Comparison of ENCODE assay signal across 11 cellular contexts in genomic region chr17:58693751-58694150, GRCh38. TPM values are rescaled to one million over a fixed set of nuclear protein-coding genes. Genes with fewer than 3 reads are reported as not detected.
A peak's percentile ranks its signal among the peaks of the same experiment; 100 is the strongest.
DNase-seq lines count a peak whose midpoint lies in the region; ATAC-seq and TF ChIP-seq lines count a peak whose summit lies in the region.
"Had no signal": no experiment of that assay in that cellular context is flagged by ENCODE, and none has a peak within 500 bp of the region (broad histone marks: within the 10 kb centered on the region; RNA-seq: fewer than 3 reads in every experiment).

No MANE protein-coding gene starts in this region.

- H3K4me3 Mint-ChIP-seq in CD4-positive, alpha-beta memory T cell = peak overlapping the region in 7 of 8 donors; percentile 92 to 97 (median 93)
- H3K4me3 Mint-ChIP-seq in activated T-helper 1 cell treated with anti-CD3 and anti-CD28 coated beads, Interleukin-12 subunit alpha, Interleukin-12 subunit beta, Interleukin-2, Interleukin-4 antibody, amounts not matched to agents 30 ng/mL and 10 ng/mL and 1 ng/mL, durations not matched to agents 14 hours and 24 hours and 36 hours = peak overlapping the region; percentile 97
- peak overlapping the region; percentile 94 for H3K4me3 Mint-ChIP-seq in memory B cell

- no peak for DNase-seq in CD4-positive, alpha-beta memory T cell
- DNase-seq in HFF-Myc (ENCODE audit: extremely low read depth, low read depth) (no peak), memory B cell (ENCODE audit: low spot score in 2 of 2) (no peak), foreskin fibroblast (no peak), lower lobe of right lung (no peak), islet precursor cell (no peak)
- DNase-seq in activated T-helper 1 cell treated with anti-CD3 and anti-CD28 coated beads, Interleukin-12 subunit alpha, Interleukin-12 subunit beta, Interleukin-2, Interleukin-4 antibody, amounts not matched to agents 30 ng/mL and 10 ng/mL and 1 ng/mL, durations not matched to agents 14 hours and 24 hours and 36 hours (ENCODE audit: low spot score) = no peak
- DNase-seq: amygdala, NCI-H446 treated with DMSO at 0.1 percent for 48 hours, T1000 had no signal

- peaks cover 18 to 27% (median 23%) of the 10 kb centered on the region in 4 donors for H3K4me1 Mint-ChIP-seq in CD4-positive, alpha-beta memory T cell
- peaks cover 31% of the 10 kb centered on the region for H3K4me1 Mint-ChIP-seq in activated T-helper 1 cell treated with anti-CD3 and anti-CD28 coated beads, Interleukin-12 subunit alpha, Interleukin-12 subunit beta, Interleukin-2, Interleukin-4 antibody, amounts not matched to agents 30 ng/mL and 10 ng/mL and 1 ng/mL, durations not matched to agents 14 hours and 24 hours and 36 hours (ENCODE audit: low read depth)
- peaks cover 17% of the 10 kb centered on the region for H3K4me1 Mint-ChIP-seq in memory B cell

- intact Hi-C loops in CD4-positive, alpha-beta memory T cell (cut with micrococcal nuclease) = no loop called here
- intact Hi-C loops in activated T-helper 1 cell treated with anti-CD3 and anti-CD28 coated beads, Interleukin-12 subunit alpha, Interleukin-12 subunit beta, Interleukin-2, Interleukin-4 antibody, amounts not matched to agents 30 ng/mL and 10 ng/mL and 1 ng/mL, durations not matched to agents 14 hours and 24 hours and 36 hours (cut with micrococcal nuclease) = loop anchor here (1.0 to 10.0 kb wide), 2 partner anchors 10 to 359 kb away; no protein-coding TSS in a partner anchor
- intact Hi-C loops in lower lobe of right lung (cut with DNase I) = no loop called here

- H3K4me1 ChIP-seq in CD4-positive, alpha-beta memory T cell (ENCODE audit: insufficient read depth, low read length) = peaks cover 29% of the 10 kb centered on the region
- H3K4me1 ChIP-seq in lower lobe of right lung = peaks cover 12% of the 10 kb centered on the region

- no peaks in the 10 kb centered on the region for H3K9me3 Mint-ChIP-seq in CD4-positive, alpha-beta memory T cell
- H3K9me3 Mint-ChIP-seq in activated T-helper 1 cell treated with anti-CD3 and anti-CD28 coated beads, Interleukin-12 subunit alpha, Interleukin-12 subunit beta, Interleukin-2, Interleukin-4 antibody, amounts not matched to agents 30 ng/mL and 10 ng/mL and 1 ng/mL, durations not matched to agents 14 hours and 24 hours and 36 hours = no peaks in the 10 kb centered on the region
- H3K9me3 Mint-ChIP-seq in memory B cell = no peaks in the 10 kb centered on the region

- H3K27ac Mint-ChIP-seq in CD4-positive, alpha-beta memory T cell = peak overlapping the region in 6 of 7 donors; percentile 73 to 98 (median 93)
- H3K27ac Mint-ChIP-seq in activated T-helper 1 cell treated with anti-CD3 and anti-CD28 coated beads, Interleukin-12 subunit alpha, Interleukin-12 subunit beta, Interleukin-2, Interleukin-4 antibody, amounts not matched to agents 30 ng/mL and 10 ng/mL and 1 ng/mL, durations not matched to agents 14 hours and 24 hours and 36 hours = peak overlapping the region; percentile 98
- no peak overlapping the region for H3K27ac Mint-ChIP-seq in memory B cell

- no peak for ATAC-seq in memory B cell (ENCODE audit: low read depth)
- ATAC-seq in lower lobe of right lung = no peak
- ATAC-seq in HG03196 (IDR thresholded peaks at IDR 0.05; ENCODE audit: unreplicated experiment) = no peak

- POLR2A ChIA-PET in CD4-positive, alpha-beta memory T cell (lab: Charles Lee; ENCODE audit: partially characterized antibody) = interaction anchor here (2.1 to 3.3 kb wide), 3 partner anchors 33 to 175 kb away, joined by 13 to 44 read pairs (median 16); no protein-coding TSS in a partner anchor

- CTCF ChIA-PET in CD4-positive, alpha-beta memory T cell (lab: Charles Lee; ENCODE audit: partially characterized antibody) = interaction anchor here (1.2 kb wide), 1 partner anchor 311 kb away, joined by 4 read pairs; no protein-coding TSS in a partner anchor

- H3K9me3 ChIP-seq in CD4-positive, alpha-beta memory T cell (ENCODE audit: control insufficient read depth in 1 of 2, low read length in 2 of 2) = no peaks in the 10 kb centered on the region
- no peaks in the 10 kb centered on the region for H3K9me3 ChIP-seq in lower lobe of right lung

- H3K36me3 ChIP-seq in CD4-positive, alpha-beta memory T cell (ENCODE audit: insufficient read depth, low read length) = no peaks in the 10 kb centered on the region
- no peaks in the 10 kb centered on the region for H3K36me3 ChIP-seq in lower lobe of right lung

- peak overlapping the region; percentile 72 for H3K27ac ChIP-seq in CD4-positive, alpha-beta memory T cell (ENCODE audit: low read depth, low read length)
- H3K27ac ChIP-seq in lower lobe of right lung = no peak overlapping the region

- no peak for TF ChIP-seq CTCF in HFF-Myc (IDR thresholded peaks at IDR 0.05; ENCODE audit: low read depth, low read length, missing control alignments)
- TF ChIP-seq CTCF in foreskin fibroblast (IDR thresholded peaks at IDR 0.05; ENCODE audit: low read depth, low read length) = no peak
- TF ChIP-seq CTCF in lower lobe of right lung (IDR thresholded peaks at IDR 0.05) = no peak

- H3K4me3 ChIP-seq in CD4-positive, alpha-beta memory T cell (ENCODE audit: low read length in 2 of 2) = no peak overlapping the region
- peak overlapping the region; percentile 79 for H3K4me3 ChIP-seq in HFF-Myc (replicated peaks; ENCODE audit: low read depth, low read length)
- peak overlapping the region in 1 of 2 donors; percentile 73 for H3K4me3 ChIP-seq in foreskin fibroblast (ENCODE audit: low read depth in 1 of 2, low read length in 2 of 2)
- H3K4me3 ChIP-seq in lower lobe of right lung = no peak overlapping the region

- H3K36me3 Mint-ChIP-seq in CD4-positive, alpha-beta memory T cell = peaks cover 7 to 9% of the 10 kb centered on the region in 2 donors
- H3K36me3 Mint-ChIP-seq in activated T-helper 1 cell treated with anti-CD3 and anti-CD28 coated beads, Interleukin-12 subunit alpha, Interleukin-12 subunit beta, Interleukin-2, Interleukin-4 antibody, amounts not matched to agents 30 ng/mL and 10 ng/mL and 1 ng/mL, durations not matched to agents 14 hours and 24 hours and 36 hours (ENCODE audit: low read depth) = peaks cover 12% of the 10 kb centered on the region
- H3K36me3 Mint-ChIP-seq in memory B cell = peaks cover 8% of the 10 kb centered on the region

- no peaks in the 10 kb centered on the region for H3K27me3 Mint-ChIP-seq in CD4-positive, alpha-beta memory T cell
- H3K27me3 Mint-ChIP-seq in activated T-helper 1 cell treated with anti-CD3 and anti-CD28 coated beads, Interleukin-12 subunit alpha, Interleukin-12 subunit beta, Interleukin-2, Interleukin-4 antibody, amounts not matched to agents 30 ng/mL and 10 ng/mL and 1 ng/mL, durations not matched to agents 14 hours and 24 hours and 36 hours (ENCODE audit: insufficient read depth) = no peaks in the 10 kb centered on the region
- no peaks in the 10 kb centered on the region for H3K27me3 Mint-ChIP-seq in memory B cell

- no peaks in the 10 kb centered on the region for H3K27me3 ChIP-seq in CD4-positive, alpha-beta memory T cell (ENCODE audit: insufficient read depth, low read length)
- no peaks in the 10 kb centered on the region for H3K27me3 ChIP-seq in lower lobe of right lung (ENCODE audit: low read depth)

RNA-seq across cellular contexts. Expression of gene RAD51C, which starts 1.3 kb away (rescaled TPM):
- total RNA-seq in CD4-positive, alpha-beta memory T cell = 10 to 100 TPM; 25.8 to 28.2 TPM
- 10 to 100 TPM; 45.5 to 74.2 TPM for polyA plus RNA-seq in CD4-positive, alpha-beta memory T cell
- 86.3 and 91.2 TPM in 2 replicates for total RNA-seq in activated T-helper 1 cell treated with anti-CD3 and anti-CD28 coated beads, Interleukin-12 subunit alpha, Interleukin-12 subunit beta, Interleukin-2, Interleukin-4 antibody, amounts not matched to agents 30 ng/mL and 10 ng/mL and 1 ng/mL, durations not matched to agents 14 hours and 24 hours and 36 hours
- total RNA-seq in lower lobe of right lung = 21.0 TPM

RNA-seq across cellular contexts. Expression of gene TEX14, which starts 1.9 kb away (rescaled TPM):
- 1 to 10 TPM; 1.3 to 1.6 TPM for total RNA-seq in CD4-positive, alpha-beta memory T cell
- polyA plus RNA-seq in CD4-positive, alpha-beta memory T cell = not detected
- 0.13 and 0.17 TPM in 2 replicates for total RNA-seq in activated T-helper 1 cell treated with anti-CD3 and anti-CD28 coated beads, Interleukin-12 subunit alpha, Interleukin-12 subunit beta, Interleukin-2, Interleukin-4 antibody, amounts not matched to agents 30 ng/mL and 10 ng/mL and 1 ng/mL, durations not matched to agents 14 hours and 24 hours and 36 hours
- total RNA-seq in lower lobe of right lung = 6.8 TPM
